In the genomic region with DNA sequence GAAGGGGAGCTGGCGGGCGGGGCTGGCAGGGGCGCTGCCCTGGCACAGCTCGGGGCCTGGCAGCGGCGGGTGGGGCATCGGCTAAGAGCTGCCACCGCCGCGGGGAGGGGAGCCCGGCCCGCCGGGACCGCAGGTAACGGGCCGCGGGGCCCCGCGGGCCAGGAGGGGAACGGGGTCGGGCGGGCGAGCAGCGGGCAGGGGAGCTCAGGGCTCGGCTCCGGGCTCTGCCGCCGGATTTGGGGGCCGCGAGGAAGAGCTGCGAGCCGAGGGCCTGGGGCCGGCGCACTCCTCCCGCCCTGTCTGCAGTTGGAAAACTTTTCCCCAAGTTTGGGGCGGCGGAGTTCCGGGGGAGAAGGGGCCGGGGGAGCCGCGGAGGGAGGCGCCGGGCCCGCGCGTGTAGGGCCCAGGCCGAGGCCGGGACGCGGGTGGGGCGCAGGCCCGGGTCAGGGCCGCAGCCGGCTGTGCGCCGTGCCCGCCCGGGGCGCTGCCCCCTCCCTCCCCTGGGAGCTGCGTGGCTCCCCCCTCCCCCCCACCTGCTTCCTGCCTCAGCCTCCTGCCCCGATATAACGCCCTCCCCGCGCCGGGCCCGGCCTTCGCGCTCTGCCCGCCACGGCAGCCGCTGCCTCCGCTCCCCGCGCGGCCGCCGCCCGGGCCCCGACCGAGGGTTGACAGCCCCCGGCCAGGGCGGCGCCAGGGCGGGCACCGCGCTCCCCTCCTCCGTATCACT, we compare ENCODE assay signal across 8 cellular contexts. TPM values are rescaled to one million over a fixed set of nuclear protein-coding genes. Genes with fewer than 3 reads are reported as not detected.
DNase-seq lines count a peak whose midpoint lies in the region; ATAC-seq lines count a peak whose summit lies in the region.

No MANE protein-coding gene starts in this region.

- H3K9me3 Mint-ChIP-seq in naive thymus-derived CD8-positive, alpha-beta T cell, result no peaks in the 10 kb centered on the region

- peak overlapping the region; percentile 55 to 79 (median 67) for H3K4me3 Mint-ChIP-seq in naive thymus-derived CD8-positive, alpha-beta T cell

- H3K27me3 Mint-ChIP-seq in naive thymus-derived CD8-positive, alpha-beta T cell, result peaks cover 0 to 27% (median 15%) of the 10 kb centered on the region in 5 donors

- H3K4me1 Mint-ChIP-seq in naive thymus-derived CD8-positive, alpha-beta T cell, result peaks cover 20 to 39% (median 31%) of the 10 kb centered on the region in 4 donors

- DNase-seq in EH (ENCODE audit: low read depth) (peak; percentile 73), RPMI7951 (ENCODE audit: low read depth) (peak; percentile 42), dermis blood vessel endothelial cell (peak; percentile 55), cerebellar nuclear complex (lab: John Stamatoyannopoulos, UW) (no peak), NCI-H748 treated with DMSO at 0.1 percent for 48 hours (lab: John Stamatoyannopoulos, UW) (no peak), ureter (ENCODE audit: low spot score) (no peak)
- peak in 2 of 10 donors; percentile 30 to 66 for DNase-seq in naive thymus-derived CD8-positive, alpha-beta T cell

- peak overlapping the region in 2 of 10 donors; percentile 63 to 80 for H3K27ac Mint-ChIP-seq in naive thymus-derived CD8-positive, alpha-beta T cell

- POLR2A ChIA-PET in naive thymus-derived CD8-positive, alpha-beta T cell (lab: Charles Lee), result interaction anchor here (0.6 to 2.7 kb wide), 5 partner anchors 35 to 220 kb away, joined by 3 to 16 read pairs (median 3); no protein-coding TSS in a partner anchor

- peak in 1 of 2 donors; percentile 1 for ATAC-seq in naive thymus-derived CD8-positive, alpha-beta T cell
- no peak for ATAC-seq in HG02610 (IDR thresholded peaks at IDR 0.05; ENCODE audit: unreplicated experiment)

- H3K36me3 Mint-ChIP-seq in naive thymus-derived CD8-positive, alpha-beta T cell, result peaks cover 0 to 13% (median 6%) of the 10 kb centered on the region in 3 donors

RNA-seq across cellular contexts. Expression of gene HIC1, which starts 0.8 kb away (rescaled TPM):
- total RNA-seq in RPMI7951 (2014; rRNA removed; shearing (Covaris generic)), result 4.6 and 14.2 TPM in 2 replicates
- total RNA-seq in dermis blood vessel endothelial cell (117 and 120 TPM in 2 replicates), ureter (14.9 TPM)
- total RNA-seq in naive thymus-derived CD8-positive, alpha-beta T cell, result 1 to 10 TPM; 1.5 to 1.6 TPM
- polyA plus RNA-seq in naive thymus-derived CD8-positive, alpha-beta T cell, result under 1 TPM in 2 of 3 donors, not detected in 1; 0.08 to 0.10 TPM

RNA-seq across cellular contexts. Expression of gene OVCA2, which starts 13.8 kb away (rescaled TPM):
- total RNA-seq in RPMI7951 (2014; rRNA removed; shearing (Covaris generic)), result 67.5 and 69.9 TPM in 2 replicates
- total RNA-seq in dermis blood vessel endothelial cell (43.5 and 77.1 TPM in 2 replicates), ureter (39.5 TPM)
- 10 to 100 TPM; 30.8 to 32.6 TPM for total RNA-seq in naive thymus-derived CD8-positive, alpha-beta T cell
- 10 to 100 TPM; 43.9 to 49.1 (median 45.8) TPM for polyA plus RNA-seq in naive thymus-derived CD8-positive, alpha-beta T cell

RNA-seq across cellular contexts. Expression of gene DPH1, which starts 25.7 kb away (rescaled TPM):
- 12.1 and 16.3 TPM in 2 replicates for total RNA-seq in RPMI7951 (2014; rRNA removed; shearing (Covaris generic))
- total RNA-seq in dermis blood vessel endothelial cell (18.4 and 25.7 TPM in 2 replicates), ureter (68.8 TPM)
- 100 to 1,000 TPM; 124 TPM for total RNA-seq in naive thymus-derived CD8-positive, alpha-beta T cell
- 10 to 100 TPM; 26.6 to 47.0 (median 35.5) TPM for polyA plus RNA-seq in naive thymus-derived CD8-positive, alpha-beta T cell

RNA-seq across cellular contexts. Expression of gene RTN4RL1, which starts 30.5 kb away (rescaled TPM):
- 7.6 and 8.8 TPM in 2 replicates for total RNA-seq in RPMI7951 (2014; rRNA removed; shearing (Covaris generic))
- total RNA-seq in dermis blood vessel endothelial cell (0.51 and 0.60 TPM in 2 replicates), ureter (6.7 TPM)
- under 1 TPM; 0.41 to 0.57 TPM for total RNA-seq in naive thymus-derived CD8-positive, alpha-beta T cell
- under 1 TPM; 0.25 to 0.44 (median 0.35) TPM for polyA plus RNA-seq in naive thymus-derived CD8-positive, alpha-beta T cell

Comparison
In these comparisons a context has a peak if more than half of its experiments do, and no peak if none do; other contexts are left out.
1. DNase-seq: peak in EH (single experiment), RPMI7951 (single experiment) and dermis blood vessel endothelial cell (single experiment); none in cerebellar nuclear complex (0 of 2), NCI-H748 treated with DMSO at 0.1 percent for 48 hours (single experiment) and ureter (single experiment).